In the genomic region with DNA sequence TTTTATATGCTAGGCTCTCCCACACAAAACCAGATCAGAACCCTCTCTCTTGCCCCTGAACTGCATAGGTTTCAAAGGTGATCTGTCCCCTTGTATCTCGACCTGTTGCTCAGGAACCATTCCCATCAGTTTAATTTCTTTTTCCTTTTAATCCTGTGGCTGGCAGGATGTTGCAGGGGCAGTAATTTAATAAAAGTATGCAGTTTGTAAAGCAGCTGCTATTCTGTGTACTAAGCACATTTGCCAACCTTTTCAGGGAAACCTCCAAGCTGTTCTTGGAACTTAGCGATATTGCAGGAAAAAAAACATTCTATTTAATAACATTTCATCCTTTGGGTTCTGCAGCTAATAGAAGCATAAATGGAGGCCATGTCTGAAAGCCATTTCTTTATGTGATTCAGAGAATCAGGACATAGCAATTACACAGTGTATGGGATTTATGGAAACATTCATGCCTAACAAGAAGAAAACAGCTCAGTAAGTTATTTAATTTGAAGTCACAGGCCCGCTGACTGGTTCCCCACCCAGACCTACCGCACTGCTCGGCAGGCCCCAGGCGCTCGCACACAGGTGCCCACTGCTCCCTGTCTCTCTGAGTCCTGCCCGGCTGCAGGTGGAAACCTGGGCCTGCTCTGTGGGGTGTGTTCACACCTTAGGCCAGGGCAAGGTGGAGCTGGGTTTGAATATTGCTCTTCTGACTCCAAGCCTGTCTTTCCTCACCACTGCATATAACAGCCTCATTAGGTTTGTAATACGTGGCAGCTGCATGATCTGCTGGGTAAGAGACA, we compare ENCODE assay signal across 16 cellular contexts.
DNase-seq lines count a peak whose midpoint lies in the region; TF ChIP-seq lines count a peak whose summit lies in the region.
"Had no signal": no experiment of that assay in that cellular context is flagged by ENCODE, and none has a peak within 500 bp of the region (broad histone marks: within the 10 kb centered on the region; RNA-seq: fewer than 3 reads in every experiment).

No MANE protein-coding gene starts in this region.

- intact Hi-C loops in CD4-positive, alpha-beta memory T cell (cut with micrococcal nuclease) = no loop called here

- no peaks in the 10 kb centered on the region for H3K36me3 ChIP-seq in BE2C
- H3K36me3 ChIP-seq in CD4-positive, alpha-beta memory T cell (ENCODE audit: insufficient read depth, low read length) = no peaks in the 10 kb centered on the region

- H3K4me3 ChIP-seq in BE2C (ENCODE audit: low read depth, low read length) = no peak overlapping the region; the same call in 1 of the 2 replicates
- H3K4me3 ChIP-seq in CD4-positive, alpha-beta memory T cell (ENCODE audit: low read length in 2 of 2) = no peak overlapping the region
- H3K4me3 ChIP-seq: A549, GM23248, SK-N-MC had no signal

- H3K4me1 ChIP-seq in BE2C = peaks cover 73% of the 10 kb centered on the region
- H3K4me1 ChIP-seq in CD4-positive, alpha-beta memory T cell (ENCODE audit: insufficient read depth, low read length) = peaks cover 7% of the 10 kb centered on the region

- no peaks in the 10 kb centered on the region for H3K9me3 ChIP-seq in BE2C
- H3K9me3 ChIP-seq in CD4-positive, alpha-beta memory T cell (ENCODE audit: control insufficient read depth in 1 of 2, low read length in 2 of 2) = no peaks in the 10 kb centered on the region
- H3K9me3 ChIP-seq: A549 had no signal

- peaks cover 80% of the 10 kb centered on the region for H3K4me1 Mint-ChIP-seq in HFFc6 (ENCODE audit: low read depth)
- H3K4me1 Mint-ChIP-seq in CD4-positive, alpha-beta memory T cell = peaks cover 0 to 6% (median 2%) of the 10 kb centered on the region in 4 donors

- peak; percentile 50 for DNase-seq in BE2C
- no peak for DNase-seq in HFFc6
- peak; percentile 62 for DNase-seq in mesenteric fat pad (ENCODE audit: low spot score)
- no peak for DNase-seq in CD4-positive, alpha-beta memory T cell
- DNase-seq in activated effector memory CD4-positive, alpha-beta T cell treated with anti-CD3 and anti-CD28 coated beads, Interleukin-2, amount 50 U/mL, for 16 hours = no peak
- no peak for DNase-seq in NK-92 treated with Interleukin-12 subunit alpha and Interleukin-12 subunit beta, amount 100 ng/mL, for 24 hours (lab: John Stamatoyannopoulos, UW)
- no peak for DNase-seq in GM19240 (ENCODE audit: insufficient read length, low spot score)
- DNase-seq: CD8-positive, alpha-beta T cell; GF-D8; GM23248; Kasumi-1; NCI-H1436; NCI-H226 had no signal

- peak overlapping the region; percentile 50 for H3K27ac Mint-ChIP-seq in HFFc6
- H3K27ac Mint-ChIP-seq in CD4-positive, alpha-beta memory T cell = no peak overlapping the region
- H3K27ac Mint-ChIP-seq: CD8-positive, alpha-beta T cell had no signal

- no peak for TF ChIP-seq CTCF in BE2C (IDR thresholded peaks at IDR 0.05; ENCODE audit: low read depth, low read length)
- TF ChIP-seq CTCF in HFFc6 (IDR thresholded peaks at IDR 0.05) = no peak

- H3K27me3 ChIP-seq in BE2C = no peaks in the 10 kb centered on the region
- no peaks in the 10 kb centered on the region for H3K27me3 ChIP-seq in CD4-positive, alpha-beta memory T cell (ENCODE audit: insufficient read depth, low read length)

- H3K9me3 Mint-ChIP-seq in HFFc6 = no peaks in the 10 kb centered on the region
- H3K9me3 Mint-ChIP-seq in CD4-positive, alpha-beta memory T cell = no peaks in the 10 kb centered on the region
- H3K9me3 Mint-ChIP-seq: CD8-positive, alpha-beta T cell had no signal

- CTCF ChIA-PET in CD4-positive, alpha-beta memory T cell (lab: Charles Lee; ENCODE audit: partially characterized antibody) = interaction anchor here (0.6 to 1.6 kb wide), 4 partner anchors 58 to 213 kb away, joined by 3 to 8 read pairs (median 3); no protein-coding TSS in a partner anchor

- H3K36me3 Mint-ChIP-seq in HFFc6 (ENCODE audit: low read depth) = no peaks in the 10 kb centered on the region
- H3K36me3 Mint-ChIP-seq in CD4-positive, alpha-beta memory T cell = no peaks in the 10 kb centered on the region
- H3K36me3 Mint-ChIP-seq: CD8-positive, alpha-beta T cell had no signal

- H3K4me3 Mint-ChIP-seq in HFFc6 = no peak overlapping the region
- H3K4me3 Mint-ChIP-seq in CD4-positive, alpha-beta memory T cell = no peak overlapping the region
- H3K4me3 Mint-ChIP-seq: CD8-positive, alpha-beta T cell had no signal

- H3K27ac ChIP-seq in angular gyrus (ENCODE audit: low read depth, low read length) = peak overlapping the region; percentile 2
- H3K27ac ChIP-seq in CD4-positive, alpha-beta memory T cell (ENCODE audit: low read depth, low read length) = no peak overlapping the region
- H3K27ac ChIP-seq: GM23248, SK-N-MC had no signal

- POLR2A ChIA-PET in CD4-positive, alpha-beta memory T cell (lab: Charles Lee; ENCODE audit: partially characterized antibody) = no interaction called here

- peaks cover 5% of the 10 kb centered on the region for H3K27me3 Mint-ChIP-seq in HFFc6 (ENCODE audit: insufficient read depth)
- H3K27me3 Mint-ChIP-seq in CD4-positive, alpha-beta memory T cell = no peaks in the 10 kb centered on the region

Comparison
In these comparisons a context has a peak if more than half of its experiments do, and no peak if none do; other contexts are left out.
1. DNase-seq: peak in BE2C (single experiment) and mesenteric fat pad (single experiment); none in HFFc6 (single experiment), CD4-positive, alpha-beta memory T cell (0 of 5), activated effector memory CD4-positive, alpha-beta T cell treated with anti-CD3 and anti-CD28 coated beads, Interleukin-2, amount 50 U/mL, for 16 hours (single experiment), NK-92 treated with Interleukin-12 subunit alpha and Interleukin-12 subunit beta, amount 100 ng/mL, for 24 hours (single experiment) and GM19240 (single experiment).